ENCODE assay signal across 24 cellular contexts in genomic region chr9:12771891-12772290, GRCh38. TPM values are rescaled to one million over a fixed set of nuclear protein-coding genes. Genes with fewer than 3 reads are reported as not detected.
A peak's percentile ranks its signal among the peaks of the same experiment; 100 is the strongest.
DNase-seq lines count a peak whose midpoint lies in the region; ATAC-seq, FAIRE-seq and TF ChIP-seq lines count a peak whose summit lies in the region.
"Had no signal": no experiment of that assay in that cellular context is flagged by ENCODE, and none has a peak within 500 bp of the region (broad histone marks: within the 10 kb centered on the region; RNA-seq: fewer than 3 reads in every experiment).

No MANE protein-coding gene starts in this region.

- no peaks in the 10 kb centered on the region for H3K79me1 ChIP-seq in mesenchymal stem cell (replicated peaks; ENCODE audit: low read length, poor library complexity, severe bottlenecking)

- H3K18ac ChIP-seq in mesenchymal stem cell (ENCODE audit: low read depth in 1 of 2, low read length in 2 of 2), result peak overlapping the region in 1 of 2 experiments; percentile 5

- H3K36me3 Mint-ChIP-seq in Calu3 (ENCODE audit: insufficient read depth, unreplicated experiment) (peaks cover 23% of the 10 kb centered on the region), immature natural killer cell (no peaks in the 10 kb centered on the region)
- H3K36me3 Mint-ChIP-seq: neural progenitor cell had no signal

- H3K4me1 ChIP-seq in PC-3 (ENCODE audit: insufficient read depth, low read length), result peaks cover 8% of the 10 kb centered on the region
- peaks cover 2% of the 10 kb centered on the region for H3K4me1 ChIP-seq in mesenchymal stem cell (ENCODE audit: control insufficient read depth, insufficient read depth, low read depth, low read length)
- H3K4me1 ChIP-seq in BE2C, result no peaks in the 10 kb centered on the region
- H3K4me1 ChIP-seq: neural progenitor cell had no signal

- H3K27me3 Mint-ChIP-seq in Calu3 (ENCODE audit: unreplicated experiment) (no peaks in the 10 kb centered on the region), immature natural killer cell (ENCODE audit: low read depth in 3 of 3) (peaks cover 7 to 8% (median 8%) of the 10 kb centered on the region in 3 donors)

- no peak overlapping the region for H3K4ac ChIP-seq in mesenchymal stem cell (ENCODE audit: low read depth in 1 of 2, low read length in 2 of 2)

- no peak for ATAC-seq in PC-3
- ATAC-seq: HCT116, Panc1, SK-N-SH treated with all-trans-retinoic acid at 6 μM for 48 hours had no signal

- H3K27ac Mint-ChIP-seq in Calu3 (ENCODE audit: unreplicated experiment), result peak overlapping the region; percentile 44
- no peak overlapping the region for H3K27ac Mint-ChIP-seq in immature natural killer cell
- H3K27ac Mint-ChIP-seq: activated CD4-positive, alpha-beta T cell treated with anti-CD3 and anti-CD28 coated beads, Interleukin-2, amount 10 ng/mL, durations not matched to agents 7 days and 5 days; activated naive CD4-positive, alpha-beta T cell treated with anti-CD3 and anti-CD28 coated beads for 36 hours; neural progenitor cell had no signal

- H3K9me3 ChIP-seq in PC-3 (ENCODE audit: low read length), result no peaks in the 10 kb centered on the region
- H3K9me3 ChIP-seq in mesenchymal stem cell (ENCODE audit: control insufficient read depth, low read length), result no peaks in the 10 kb centered on the region
- H3K9me3 ChIP-seq in BE2C, result no peaks in the 10 kb centered on the region
- H3K9me3 ChIP-seq: MG63 had no signal

- POLR2A ChIA-PET in PC-3 (lab: Charles Lee; ENCODE audit: unreplicated experiment), result no interaction called here

- no peaks in the 10 kb centered on the region for H3K9me2 ChIP-seq in PC-3 (replicated peaks; ENCODE audit: low read length)

- intact Hi-C loops in Calu3 (cut with micrococcal nuclease; ENCODE audit: unreplicated experiment), result no loop called here
- intact Hi-C loops in PC-3 (cut with micrococcal nuclease), result no loop called here

- TF ChIP-seq CTCF in Calu3 (IDR thresholded peaks at IDR 0.05; ENCODE audit: unreplicated experiment), result no peak
- TF ChIP-seq CTCF in PC-3 (conservative IDR thresholded peaks at IDR 0.05; ENCODE audit: low read depth, low read length), result no peak
- TF ChIP-seq CTCF in epithelial cell of esophagus (IDR thresholded peaks at IDR 0.05; ENCODE audit: insufficient read depth, low read depth, low read length, missing control alignments), result no peak
- TF ChIP-seq CTCF in BE2C (IDR thresholded peaks at IDR 0.05; ENCODE audit: low read depth, low read length), result no peak

- H3K79me2 ChIP-seq in PC-3 (ENCODE audit: low read length), result peaks cover 20% of the 10 kb centered on the region

- H3K9ac ChIP-seq in PC-3 (ENCODE audit: low read length) (no peak overlapping the region), mesenchymal stem cell (ENCODE audit: low read length) (no peak overlapping the region)
- H3K9ac ChIP-seq: neural progenitor cell had no signal

- no peak overlapping the region for H2BK15ac ChIP-seq in mesenchymal stem cell (ENCODE audit: low read depth, poor library complexity, severe bottlenecking)

- H3K27me3 ChIP-seq in PC-3 (ENCODE audit: low read length), result no peaks in the 10 kb centered on the region
- no peaks in the 10 kb centered on the region for H3K27me3 ChIP-seq in mesenchymal stem cell (ENCODE audit: control insufficient read depth in 1 of 2, insufficient read depth in 1 of 2, low read length in 2 of 2)
- H3K27me3 ChIP-seq in BE2C, result no peaks in the 10 kb centered on the region

- H2BK120ac ChIP-seq in mesenchymal stem cell (ENCODE audit: low read depth, low read length), result no peak overlapping the region

- peaks cover 27% of the 10 kb centered on the region for H3K4me1 Mint-ChIP-seq in Calu3 (ENCODE audit: low read depth, unreplicated experiment)
- peaks cover 0 to 8% of the 10 kb centered on the region in 2 donors for H3K4me1 Mint-ChIP-seq in immature natural killer cell

- H3K9me3 Mint-ChIP-seq in Calu3 (ENCODE audit: low read depth, unreplicated experiment), result no peaks in the 10 kb centered on the region
- H3K9me3 Mint-ChIP-seq in immature natural killer cell, result peaks cover 3 to 34% (median 14%) of the 10 kb centered on the region in 6 donors
- H3K9me3 Mint-ChIP-seq: neural progenitor cell had no signal

- H3F3A ChIP-seq in PC-3 (ENCODE audit: low read length, unreplicated experiment), result peaks cover 6% of the 10 kb centered on the region

- no peak overlapping the region for H3K4me3 ChIP-seq in PC-3 (ENCODE audit: low read length)
- no peak overlapping the region for H3K4me3 ChIP-seq in epithelial cell of esophagus (ENCODE audit: low read length)
- H3K4me3 ChIP-seq in mesenchymal stem cell (ENCODE audit: insufficient read depth in 1 of 2, low read depth in 1 of 2, low read length in 2 of 2), result no peak overlapping the region
- no peak overlapping the region for H3K4me3 ChIP-seq in BE2C (ENCODE audit: low read depth, low read length)
- H3K4me3 ChIP-seq: cardiac muscle cell, MG63, neural progenitor cell had no signal

- H3K4me3 Mint-ChIP-seq in Calu3 (ENCODE audit: low read depth, unreplicated experiment) (no peak overlapping the region), immature natural killer cell (no peak overlapping the region)
- H3K4me3 Mint-ChIP-seq: activated CD4-positive, alpha-beta T cell treated with anti-CD3 and anti-CD28 coated beads, Interleukin-2, amount 10 ng/mL, durations not matched to agents 7 days and 5 days; activated naive CD4-positive, alpha-beta T cell treated with anti-CD3 and anti-CD28 coated beads for 36 hours; neural progenitor cell had no signal

- H3K23ac ChIP-seq in mesenchymal stem cell (ENCODE audit: low read length in 2 of 2), result no peak overlapping the region

- no peak overlapping the region for H2AK5ac ChIP-seq in mesenchymal stem cell (ENCODE audit: low read length, severe bottlenecking)

- no peak overlapping the region for H3K14ac ChIP-seq in mesenchymal stem cell (ENCODE audit: low read length in 2 of 2)

- no peak overlapping the region for H2BK12ac ChIP-seq in mesenchymal stem cell (ENCODE audit: low read length in 2 of 2)

- no CpG with 5 or more reads among the region's 3 CpGs for WGBS in mesenchymal stem cell

- H2AFZ ChIP-seq in PC-3 (ENCODE audit: low read length) (peak overlapping the region; percentile 15; the same call in 1 of the 2 replicates), mesenchymal stem cell (ENCODE audit: low read depth, low read length) (no peak overlapping the region)
- H2AFZ ChIP-seq: neural progenitor cell had no signal

- DNase-seq in Calu3, result no peak
- peak; percentile 15 for DNase-seq in PC-3
- peak; percentile 92 for DNase-seq in epithelial cell of esophagus (ENCODE audit: low read depth)
- peak; percentile 57 for DNase-seq in mesenchymal stem cell
- DNase-seq in immature natural killer cell, result no peak
- no peak for DNase-seq in NCI-H2081 (lab: John Stamatoyannopoulos, UW)
- no peak for DNase-seq in frontal cortex (ENCODE audit: low spot score in 2 of 2)
- DNase-seq in BE2C, result no peak
- DNase-seq: activated CD4-positive, alpha-beta T cell treated with anti-CD3 and anti-CD28 coated beads, Interleukin-2, amount 10 ng/mL, durations not matched to agents 7 days and 5 days; activated naive CD4-positive, alpha-beta T cell treated with anti-CD3 and anti-CD28 coated beads for 36 hours; activated T-cell treated with anti-CD3 and anti-CD28 coated beads for 4 hours; COR-L47; effector memory CD4-positive, alpha-beta T cell; GF-D8; glutamatergic neuron; MG63; NCI-H1694 treated with DMSO at 0.1 percent for 48 hours; NCI-H526 treated with DMSO at 0.1 percent for 48 hours; stimulated activated CD4-positive, alpha-beta T cell treated with anti-CD3 and anti-CD28 coated beads, Interleukin-1b, Interleukin-23, amount 100 ng/mL, for 48 hours had no signal

- no peak overlapping the region for H4K8ac ChIP-seq in mesenchymal stem cell (ENCODE audit: low read length)

- H3K27ac ChIP-seq in PC-3 (ENCODE audit: low read length) (no peak overlapping the region), mesenchymal stem cell (ENCODE audit: low read length, poor library complexity, severe bottlenecking) (peak overlapping the region; percentile 6)
- H3K27ac ChIP-seq: cardiac muscle cell, neural progenitor cell had no signal

- no TSS peak for BruUV-seq in Calu3 (replicated peaks; lab: Mats Ljungman, UMichigan)
- BruUV-seq in PC-3 (replicated peaks; lab: Mats Ljungman, UMichigan), result no TSS peak

- H4K20me1 ChIP-seq in PC-3 (ENCODE audit: low read length), result no peaks in the 10 kb centered on the region

- no peak overlapping the region for H2BK5ac ChIP-seq in mesenchymal stem cell (ENCODE audit: low read depth, low read length, poor library complexity, severe bottlenecking)

- H3K4me2 ChIP-seq in PC-3 (ENCODE audit: low read length), result no peak overlapping the region
- H3K4me2 ChIP-seq in mesenchymal stem cell (ENCODE audit: low read length, poor library complexity, severe bottlenecking), result no peak overlapping the region
- H3K4me2 ChIP-seq: neural progenitor cell had no signal

- H3K36me3 ChIP-seq in PC-3 (ENCODE audit: low read depth, low read length), result no peaks in the 10 kb centered on the region
- H3K36me3 ChIP-seq in mesenchymal stem cell (ENCODE audit: control insufficient read depth in 1 of 2, insufficient read depth in 2 of 2, low read depth in 1 of 2, low read length in 2 of 2), result no peaks in the 10 kb centered on the region
- H3K36me3 ChIP-seq in BE2C, result no peaks in the 10 kb centered on the region
- H3K36me3 ChIP-seq: cardiac muscle cell, MG63, neural progenitor cell had no signal

- no peak for FAIRE-seq in frontal cortex (lab: Jason Lieb, UNC)

- no peak overlapping the region for H4K91ac ChIP-seq in mesenchymal stem cell (ENCODE audit: low read length)

- CTCF ChIA-PET in Calu3 (lab: Charles Lee), result interaction anchor here (0.5 to 1.9 kb wide), 3 partner anchors 12 to 113 kb away, joined by 5 to 11 read pairs (median 6); no protein-coding TSS in a partner anchor
- CTCF ChIA-PET in PC-3 (lab: Charles Lee), result interaction anchor here (1.1 kb wide), 1 partner anchor 113 kb away, joined by 6 read pairs; no protein-coding TSS in a partner anchor

RNA-seq across cellular contexts. Expression of gene LURAP1L, which starts 2.9 kb away (rescaled TPM):
- total RNA-seq in Calu3 (2022), result 48.7 and 52.7 TPM in 2 replicates
- 16.4 and 16.9 TPM in 2 replicates for total RNA-seq in PC-3 (2014; rRNA removed)
- 32.8 TPM for polyA plus RNA-seq in mesenchymal stem cell (2013, experiment 1 of 2)
- polyA plus RNA-seq in mesenchymal stem cell (2013, experiment 2 of 2), result 33.7 TPM
- not detected for polyA plus RNA-seq in immature natural killer cell
- 1.6 TPM for total RNA-seq in frontal cortex
- polyA plus RNA-seq in BE2C (2012; ENCODE audit: insufficient read depth, insufficient read length, low read depth), result 30.3 TPM
- total RNA-seq: activated CD4-positive, alpha-beta T cell treated with anti-CD3 and anti-CD28 coated beads, Interleukin-2, amount 10 ng/mL, durations not matched to agents 7 days and 5 days; activated naive CD4-positive, alpha-beta T cell treated with anti-CD3 and anti-CD28 coated beads for 36 hours had no signal

Comparison
In these comparisons a context has a peak if more than half of its experiments do, and no peak if none do; other contexts are left out.
1. DNase-seq: peak in PC-3 (single experiment), epithelial cell of esophagus (single experiment) and mesenchymal stem cell (single experiment); none in Calu3 (single experiment), immature natural killer cell (0 of 3), NCI-H2081 (0 of 2), frontal cortex (0 of 2) and BE2C (single experiment).